8 cellular contexts compared by ENCODE assay signal in the genomic region with DNA sequence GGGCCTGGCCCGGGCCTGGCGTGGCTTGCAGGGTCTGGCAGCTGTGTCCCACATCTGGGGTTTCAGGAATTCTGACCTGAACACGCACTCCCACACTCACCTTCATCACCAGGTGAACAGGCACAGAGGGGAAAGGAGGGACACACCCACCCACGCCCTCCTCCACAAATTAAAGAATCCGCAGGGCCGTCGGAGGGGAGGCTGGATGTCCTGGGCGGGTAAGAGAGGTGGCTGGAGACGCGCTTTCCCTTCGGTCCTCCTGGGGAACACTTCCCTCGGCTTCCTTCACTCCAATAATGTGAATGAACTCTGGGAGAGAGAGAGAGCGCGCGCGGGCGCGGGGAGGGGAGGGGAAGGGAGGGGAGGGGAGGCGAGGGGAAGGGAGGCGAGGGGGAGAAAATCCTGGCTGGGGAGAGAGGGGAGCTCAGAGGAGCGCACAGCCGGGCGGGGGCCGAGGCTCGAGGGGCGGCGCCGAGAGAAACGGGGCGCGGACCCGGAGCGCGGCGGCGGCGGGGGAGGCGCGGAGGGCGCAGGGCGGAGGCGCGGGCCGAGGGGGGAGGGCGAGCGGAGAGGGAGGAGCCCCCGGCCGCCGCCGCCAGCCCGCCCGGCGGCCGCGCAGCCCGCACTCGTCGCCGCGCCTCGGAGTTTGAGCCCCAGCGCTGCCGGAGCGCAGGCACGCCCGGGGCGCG. TPM values are rescaled to one million over a fixed set of nuclear protein-coding genes. Genes with fewer than 3 reads are reported as not detected.
DNase-seq lines count a peak whose midpoint lies in the region; ATAC-seq lines count a peak whose summit lies in the region.

A gene (plus strand): TSS at position 625 of the 689 bp plus-strand sequence. CDS start 205 bp downstream, outside the sequence.

- peaks cover 10 to 22% (median 14%) of the 10 kb centered on the region in 3 donors for H3K4me1 Mint-ChIP-seq in T-cell

- CTCF ChIA-PET in T-cell (lab: Charles Lee) = no interaction called here

- H3K4me1 ChIP-seq in right cardiac atrium (ENCODE audit: control insufficient read depth, insufficient read depth, low read length) = peaks cover 1% of the 10 kb centered on the region

- no peaks in the 10 kb centered on the region for H3K36me3 Mint-ChIP-seq in T-cell

- H3K27ac ChIP-seq in right cardiac atrium (ENCODE audit: low read length) (no peak within 1 kb of the TSS), skin epidermis (no peak within 1 kb of the TSS)

- 2% methylated on average over 50 of the region's 68 CpGs for WGBS in right cardiac atrium

- peak within 1 kb of the TSS; percentile 66 to 73 (median 67) for H3K4me3 Mint-ChIP-seq in T-cell

- peaks cover 60 to 61% of the 10 kb centered on the region in 2 donors for H3K27me3 Mint-ChIP-seq in T-cell

- no peaks in the 10 kb centered on the region for H3K9me3 Mint-ChIP-seq in T-cell

- H3K9me3 ChIP-seq in right cardiac atrium (ENCODE audit: control insufficient read depth, low read length) = no peaks in the 10 kb centered on the region

- POLR2A ChIA-PET in T-cell (lab: Charles Lee) = no interaction called here

- H3K27ac Mint-ChIP-seq in T-cell = no peak within 1 kb of the TSS

- DNase-seq in NCI-H146 (lab: John Stamatoyannopoulos, UW) (peak; percentile 72), NCI-H146 treated with DMSO at 0.1 percent for 48 hours (lab: John Stamatoyannopoulos, UW; ENCODE audit: unreplicated experiment) (no peak), T-cell (no peak), right cardiac atrium (no peak), NAMALWA (ENCODE audit: low spot score) (no peak), kidney glomerular epithelial cell (lab: John Stamatoyannopoulos, UW) (no peak)

- ATAC-seq in T-cell (replicated peaks in 1 of 4) = no peak
- no peak for ATAC-seq in right cardiac atrium
- ATAC-seq in GM21423 (IDR thresholded peaks at IDR 0.05; ENCODE audit: unreplicated experiment) = no peak

- peak within 1 kb of the TSS; percentile 57 for H3K4me3 ChIP-seq in right cardiac atrium (ENCODE audit: low read length)
- H3K4me3 ChIP-seq in skin epidermis = peak within 1 kb of the TSS; percentile 13 to 51 (median 18)

- H3K27me3 ChIP-seq in right cardiac atrium (ENCODE audit: control insufficient read depth, insufficient read depth) = no peaks in the 10 kb centered on the region

- intact Hi-C loops in right cardiac atrium (cut with DNase I) = no loop called here

RNA-seq across cellular contexts. Expression of the gene that starts here (rescaled TPM):
- total RNA-seq in T-cell (under 1 TPM in 3 of 5 donors, not detected in 2; 0.06 to 0.20 (median 0.13) TPM), right cardiac atrium (under 1 TPM in 2 of 4 donors, not detected in 2; 0.09 to 0.14 TPM)
- 0.16 TPM for polyA plus RNA-seq in right cardiac atrium
